In genomic region chr20:35840403-35840802, GRCh38 we compare ENCODE assay signal across 15 cellular contexts.
DNase-seq lines count a peak whose midpoint lies in the region; ATAC-seq and TF ChIP-seq lines count a peak whose summit lies in the region.
"Had no signal": no experiment of that assay in that cellular context is flagged by ENCODE, and none has a peak within 500 bp of the region (broad histone marks: within the 10 kb centered on the region; RNA-seq: fewer than 3 reads in every experiment).

No MANE protein-coding gene starts in this region.

- POLR2A ChIA-PET in CD4-positive, alpha-beta T cell (lab: Charles Lee) = interaction anchor here (0.7 to 3.0 kb wide), 5 partner anchors 9 to 98 kb away, joined by 3 to 12 read pairs (median 4); partner anchors contain the start of genes PHF20 and RBM39

- H3K9me3 ChIP-seq in BE2C = no peaks in the 10 kb centered on the region
- no peaks in the 10 kb centered on the region for H3K9me3 ChIP-seq in CD4-positive, alpha-beta T cell (ENCODE audit: control insufficient read depth, low read length)

- no peak overlapping the region for H3K4me3 ChIP-seq in BE2C (ENCODE audit: low read depth, low read length)

- CTCF ChIA-PET in CD4-positive, alpha-beta T cell (lab: Charles Lee) = no interaction called here

- H3K4me1 ChIP-seq in BE2C = no peaks in the 10 kb centered on the region

- peaks cover 50% of the 10 kb centered on the region for H3K4me1 Mint-ChIP-seq in CD4-positive, alpha-beta T cell (ENCODE audit: low read depth)
- H3K4me1 Mint-ChIP-seq in effector memory CD8-positive, alpha-beta T cell (ENCODE audit: low read depth in 2 of 2) = peaks cover 30 to 41% of the 10 kb centered on the region in 2 donors

- H3K4me3 Mint-ChIP-seq in CD4-positive, alpha-beta T cell = peak overlapping the region; percentile 70
- H3K4me3 Mint-ChIP-seq in effector memory CD8-positive, alpha-beta T cell = no peak overlapping the region

- peaks cover 71% of the 10 kb centered on the region for H3K36me3 Mint-ChIP-seq in CD4-positive, alpha-beta T cell (ENCODE audit: low read depth)
- peaks cover 56% of the 10 kb centered on the region for H3K36me3 Mint-ChIP-seq in effector memory CD8-positive, alpha-beta T cell (ENCODE audit: insufficient read depth)

- no peaks in the 10 kb centered on the region for H3K27me3 ChIP-seq in BE2C
- no peaks in the 10 kb centered on the region for H3K27me3 ChIP-seq in CD4-positive, alpha-beta T cell (ENCODE audit: control insufficient read depth, insufficient read depth, low read length)

- H3K27ac ChIP-seq in CD4-positive, alpha-beta T cell (ENCODE audit: low read depth, low read length) = no peak overlapping the region

- no peak for TF ChIP-seq CTCF in BE2C (IDR thresholded peaks at IDR 0.05; ENCODE audit: low read depth, low read length)
- no peak for TF ChIP-seq CTCF in CD4-positive, alpha-beta T cell (IDR thresholded peaks at IDR 0.05)

- no peaks in the 10 kb centered on the region for H3K9me3 Mint-ChIP-seq in CD4-positive, alpha-beta T cell
- no peaks in the 10 kb centered on the region for H3K9me3 Mint-ChIP-seq in effector memory CD8-positive, alpha-beta T cell

- no peak for ATAC-seq in CD4-positive, alpha-beta T cell (ENCODE audit: poor library complexity)
- peak; percentile 66 for ATAC-seq in effector memory CD8-positive, alpha-beta T cell (replicated peaks)
- ATAC-seq in esophagus mucosa = no peak
- no peak for ATAC-seq in HG03565 (IDR thresholded peaks at IDR 0.05; ENCODE audit: unreplicated experiment)

- intact Hi-C loops in CD4-positive, alpha-beta T cell (cut with DNase I, micrococcal nuclease) = no loop called here

- H3K36me3 ChIP-seq in BE2C = peaks cover 23% of the 10 kb centered on the region

- H3K27ac Mint-ChIP-seq in CD4-positive, alpha-beta T cell = no peak overlapping the region
- H3K27ac Mint-ChIP-seq in effector memory CD8-positive, alpha-beta T cell = peak overlapping the region; percentile 85 to 91

- H3K27me3 Mint-ChIP-seq in CD4-positive, alpha-beta T cell = no peaks in the 10 kb centered on the region
- H3K27me3 Mint-ChIP-seq in effector memory CD8-positive, alpha-beta T cell = no peaks in the 10 kb centered on the region

- DNase-seq in BE2C (peak; percentile 37), RPMI8226 (peak; percentile 24), iPS-NIHi11 (ENCODE audit: low spot score) (no peak)
- peak in 1 of 10 experiments; percentile 2 for DNase-seq in CD4-positive, alpha-beta T cell
- no peak for DNase-seq in effector memory CD8-positive, alpha-beta T cell
- DNase-seq: ACHN, AML-193, DMS79, Karpas-422, NCI-H187 treated with DMSO at 0.1 percent for 48 hours, NCI-H345, NCI-H526 treated with DMSO at 0.1 percent for 48 hours, SIG-M5 had no signal

Comparison
In these comparisons a context has a peak if more than half of its experiments do, and no peak if none do; other contexts are left out.
1. DNase-seq: peak in BE2C (single experiment) and RPMI8226 (single experiment); none in effector memory CD8-positive, alpha-beta T cell (0 of 3) and iPS-NIHi11 (single experiment).